8 cellular contexts compared by ENCODE assay signal in genomic region chr13:81017525-81018152, GRCh38.
DNase-seq lines count a peak whose midpoint lies in the region; ATAC-seq and TF ChIP-seq lines count a peak whose summit lies in the region.

No MANE protein-coding gene starts in this region.

- in situ Hi-C loops in ACHN (cut with HindIII; ENCODE audit: low pct_ligation_motif_present, low pct_unique_long_range_greater_than_20kb, low sequenced_read_pairs): no loop called here

- no peak overlapping the region for H3K4me3 ChIP-seq in OCI-LY7 (ENCODE audit: low read depth, low read length, poor library complexity, severe bottlenecking)

- no peaks in the 10 kb centered on the region for H3K79me2 ChIP-seq in OCI-LY7 (ENCODE audit: insufficient read depth, low read depth, low read length)

- H3K4me3 Mint-ChIP-seq in endothelial cell (ENCODE audit: unreplicated experiment): no peak overlapping the region
- H3K4me3 Mint-ChIP-seq in nephron: peak overlapping the region in 2 of 3 experiments; percentile 45 to 53

- intact Hi-C loops in OCI-LY7 (cut with micrococcal nuclease; ENCODE audit: unreplicated experiment): loop anchor here (5.0 to 10.0 kb wide), 2 partner anchors 40 to 1343 kb away; no protein-coding TSS in a partner anchor

- no peak overlapping the region for H3K4me2 ChIP-seq in OCI-LY7 (ENCODE audit: low read length)

- H3K9me3 Mint-ChIP-seq in endothelial cell (ENCODE audit: unreplicated experiment): no peaks in the 10 kb centered on the region
- peaks cover 22% of the 10 kb centered on the region for H3K9me3 Mint-ChIP-seq in nephron

- no peak overlapping the region for H3K27ac ChIP-seq in OCI-LY7 (ENCODE audit: low read depth, low read length, poor library complexity, severe bottlenecking)

- POLR2A ChIA-PET in OCI-LY7 (lab: Charles Lee): interaction anchor here (0.9 kb wide), 1 partner anchor 29 kb away, joined by 4 read pairs; no protein-coding TSS in a partner anchor

- H3K9me3 ChIP-seq in OCI-LY7 (ENCODE audit: low read length): 0 out of 2 replicates have a peak, but pooled peaks cover 3% of the 10 kb centered on the region

- no peaks in the 10 kb centered on the region for H3K36me3 ChIP-seq in OCI-LY7 (ENCODE audit: insufficient read depth, low read length)

- H3K27ac Mint-ChIP-seq in endothelial cell (ENCODE audit: unreplicated experiment) (no peak overlapping the region), nephron (peak overlapping the region in 1 of 3 experiments; percentile 29)

- no peaks in the 10 kb centered on the region for H3K9me2 ChIP-seq in OCI-LY7 (ENCODE audit: insufficient read depth, low read length)

- peak; percentile 48 for DNase-seq in ACHN
- peak; percentile 59 for DNase-seq in HT-29 (ENCODE audit: low spot score)
- peak; percentile 46 for DNase-seq in OCI-LY7 (ENCODE audit: low spot score)
- DNase-seq in endothelial cell (ENCODE audit: low spot score): no peak

- H2AFZ ChIP-seq in OCI-LY7 (ENCODE audit: low read length): no peak overlapping the region

- H3K27me3 Mint-ChIP-seq in endothelial cell (ENCODE audit: unreplicated experiment) (no peaks in the 10 kb centered on the region), nephron (ENCODE audit: low read depth) (no peaks in the 10 kb centered on the region)

- H3K36me3 Mint-ChIP-seq in endothelial cell (ENCODE audit: low read depth, unreplicated experiment) (no peaks in the 10 kb centered on the region), nephron (ENCODE audit: low read depth) (peaks cover 6% of the 10 kb centered on the region)

- TF ChIP-seq CTCF in OCI-LY7 (conservative IDR thresholded peaks at IDR 0.05; ENCODE audit: low read length): peak; percentile 88
- peak; percentile 68 for TF ChIP-seq CTCF in endothelial cell (IDR thresholded peaks at IDR 0.05; ENCODE audit: unreplicated experiment)
- TF ChIP-seq CTCF in nephron (IDR thresholded peaks at IDR 0.05; ENCODE audit: unreplicated experiment in 3 of 3): peak; percentile 70 to 78 (median 71)

- H3K4me1 ChIP-seq in OCI-LY7 (ENCODE audit: insufficient read depth, low read length, poor library complexity, severe bottlenecking): no peaks in the 10 kb centered on the region

- no peaks in the 10 kb centered on the region for H3K4me1 Mint-ChIP-seq in endothelial cell (ENCODE audit: unreplicated experiment)
- no peaks in the 10 kb centered on the region for H3K4me1 Mint-ChIP-seq in nephron

- H4K20me1 ChIP-seq in OCI-LY7 (ENCODE audit: insufficient read depth, low read length): no peaks in the 10 kb centered on the region

- BruUV-seq in OCI-LY7 (replicated peaks; lab: Mats Ljungman, UMichigan): no TSS peak

- ATAC-seq in GM18519 (IDR thresholded peaks at IDR 0.05; ENCODE audit: low FRiP score, unreplicated experiment): peak; percentile 69
- no peak for ATAC-seq in HG02840 (IDR thresholded peaks at IDR 0.05; ENCODE audit: low FRiP score, unreplicated experiment)
- ATAC-seq in HG03039 (IDR thresholded peaks at IDR 0.05; ENCODE audit: unreplicated experiment): no peak

- CTCF ChIA-PET in OCI-LY7 (lab: Charles Lee; ENCODE audit: unreplicated experiment): no interaction called here
